In genomic region chr2:201450910-201451329, GRCh38 we compare ENCODE assay signal across 8 cellular contexts. TPM values are rescaled to one million over a fixed set of nuclear protein-coding genes. Genes with fewer than 3 reads are reported as not detected.
DNase-seq lines count a peak whose midpoint lies in the region; ATAC-seq and TF ChIP-seq lines count a peak whose summit lies in the region.

No MANE protein-coding gene starts in this region.

- peak overlapping the region; percentile 88 for H4K8ac ChIP-seq in trophoblast cell (ENCODE audit: low read depth, low read length)

- H3K27ac Mint-ChIP-seq in activated naive CD4-positive, alpha-beta T cell treated with anti-CD3 and anti-CD28 coated beads, Interleukin-2, amount 10 ng/mL, durations not matched to agents 7 days and 5 days: peak overlapping the region; percentile 98

- no peaks in the 10 kb centered on the region for H3K9me3 Mint-ChIP-seq in activated naive CD4-positive, alpha-beta T cell treated with anti-CD3 and anti-CD28 coated beads, Interleukin-2, amount 10 ng/mL, durations not matched to agents 7 days and 5 days

- peak overlapping the region; percentile 44 for H2BK120ac ChIP-seq in trophoblast cell (ENCODE audit: insufficient read depth, low read length, poor library complexity)

- peak overlapping the region; percentile 49 for H3K4ac ChIP-seq in trophoblast cell (ENCODE audit: low read depth, low read length)

- CTCF ChIA-PET in activated naive CD4-positive, alpha-beta T cell treated with anti-CD3 and anti-CD28 coated beads, Interleukin-2, amount 10 ng/mL, durations not matched to agents 7 days and 5 days (lab: Charles Lee): interaction anchor here (0.5 to 1.2 kb wide), 2 partner anchors 37 to 196 kb away, joined by 3 read pairs; no protein-coding TSS in a partner anchor

- H3K4me2 ChIP-seq in trophoblast cell (ENCODE audit: low read length): peak overlapping the region; percentile 87

- DNase-seq in activated naive CD4-positive, alpha-beta T cell treated with anti-CD3 and anti-CD28 coated beads, Interleukin-2, amount 10 ng/mL, durations not matched to agents 7 days and 5 days: no peak
- DNase-seq in activated naive CD4-positive, alpha-beta T cell (lab: John Stamatoyannopoulos, UW): no peak
- DNase-seq in SW480 (ENCODE audit: low spot score) (peak; percentile 20), fibroblast of villous mesenchyme (ENCODE audit: low read depth) (no peak), trophoblast cell (no peak)

- peak overlapping the region; percentile 33 for H4K12ac ChIP-seq in trophoblast cell (ENCODE audit: low read depth, low read length)

- H3K36me3 ChIP-seq in trophoblast cell (ENCODE audit: control insufficient read depth in 1 of 2, insufficient read depth in 2 of 2, low read length in 2 of 2): peaks cover 0 to 3% of the 10 kb centered on the region in 2 experiments

- ATAC-seq in HG03354 (IDR thresholded peaks at IDR 0.05; ENCODE audit: poor library complexity, severe bottlenecking, unreplicated experiment): peak; percentile 24
- no peak for ATAC-seq in GM21381 (IDR thresholded peaks at IDR 0.05; ENCODE audit: unreplicated experiment)
- no peak for ATAC-seq in HG02981 (IDR thresholded peaks at IDR 0.05; ENCODE audit: unreplicated experiment)

- peak overlapping the region; percentile 43 for H2BK5ac ChIP-seq in trophoblast cell (ENCODE audit: low read depth, low read length, poor library complexity)

- peaks cover 11% of the 10 kb centered on the region for H3K79me2 ChIP-seq in trophoblast cell (ENCODE audit: control insufficient read depth, insufficient read depth, low read length, poor library complexity)

- peaks cover 61% of the 10 kb centered on the region for H3K4me1 Mint-ChIP-seq in activated naive CD4-positive, alpha-beta T cell treated with anti-CD3 and anti-CD28 coated beads, Interleukin-2, amount 10 ng/mL, durations not matched to agents 7 days and 5 days

- no peak overlapping the region for H3K23ac ChIP-seq in trophoblast cell (ENCODE audit: low read length)

- peak overlapping the region; percentile 55 for H3K14ac ChIP-seq in trophoblast cell (ENCODE audit: low read length)

- no peak for TF ChIP-seq CTCF in fibroblast of villous mesenchyme (IDR thresholded peaks at IDR 0.05; ENCODE audit: insufficient read depth, low read depth, low read length)

- H3K4me1 ChIP-seq in trophoblast cell (ENCODE audit: control insufficient read depth in 1 of 2, insufficient read depth in 2 of 2, low read length in 2 of 2): no peaks in the 10 kb centered on the region

- H3K4me3 ChIP-seq in fibroblast of villous mesenchyme (ENCODE audit: low read depth, low read length) (peak overlapping the region; percentile 96), trophoblast cell (ENCODE audit: low read depth, low read length) (peak overlapping the region; percentile 93)

- no peaks in the 10 kb centered on the region for H3K27me3 Mint-ChIP-seq in activated naive CD4-positive, alpha-beta T cell treated with anti-CD3 and anti-CD28 coated beads, Interleukin-2, amount 10 ng/mL, durations not matched to agents 7 days and 5 days

- H3K18ac ChIP-seq in trophoblast cell (ENCODE audit: low read length): peak overlapping the region; percentile 89

- H3K27me3 ChIP-seq in trophoblast cell (ENCODE audit: insufficient read depth, low read length): no peaks in the 10 kb centered on the region

- H2AFZ ChIP-seq in trophoblast cell (ENCODE audit: insufficient read depth, low read length, poor library complexity): peak overlapping the region; percentile 89

- H3K79me1 ChIP-seq in trophoblast cell (ENCODE audit: low read length): peaks cover 11% of the 10 kb centered on the region

- H3K4me3 Mint-ChIP-seq in activated naive CD4-positive, alpha-beta T cell treated with anti-CD3 and anti-CD28 coated beads, Interleukin-2, amount 10 ng/mL, durations not matched to agents 7 days and 5 days: peak overlapping the region; percentile 94

- H3K9ac ChIP-seq in trophoblast cell (ENCODE audit: low read length): peak overlapping the region; percentile 82

- no peak overlapping the region for H2BK12ac ChIP-seq in trophoblast cell (ENCODE audit: low read length)

- peak overlapping the region; percentile 36 for H2AK5ac ChIP-seq in trophoblast cell (ENCODE audit: low read length)

- peaks cover 38% of the 10 kb centered on the region for H3K36me3 Mint-ChIP-seq in activated naive CD4-positive, alpha-beta T cell treated with anti-CD3 and anti-CD28 coated beads, Interleukin-2, amount 10 ng/mL, durations not matched to agents 7 days and 5 days

- no CpG with 5 or more reads among the region's 23 CpGs for WGBS in trophoblast cell (ENCODE audit: extremely low coverage, insufficient coverage, insufficient read length)

- peak overlapping the region; percentile 78 for H4K91ac ChIP-seq in trophoblast cell (ENCODE audit: low read depth, low read length)

- H3K9me3 ChIP-seq in trophoblast cell (ENCODE audit: insufficient read depth, low read depth, low read length): no peaks in the 10 kb centered on the region

- peak overlapping the region; percentile 37 for H3K27ac ChIP-seq in trophoblast cell (ENCODE audit: low read depth, low read length)

RNA-seq across cellular contexts. Expression of gene TRAK2, which starts 0.3 kb away (rescaled TPM):
- total RNA-seq in fibroblast of villous mesenchyme: 46.4 and 51.0 TPM in 2 replicates
- 8.6 and 8.9 TPM in 2 replicates for polyA plus RNA-seq in trophoblast cell (2013)

RNA-seq across cellular contexts. Expression of gene STRADB, which starts 0.6 kb away (rescaled TPM):
- 37.4 and 55.7 TPM in 2 replicates for total RNA-seq in fibroblast of villous mesenchyme
- polyA plus RNA-seq in trophoblast cell (2013): 17.5 and 18.8 TPM in 2 replicates
